Comparison of ENCODE assay signal across 8 cellular contexts in genomic region chr4:119490335-119490734, GRCh38.
DNase-seq lines count a peak whose midpoint lies in the region; ATAC-seq and TF ChIP-seq lines count a peak whose summit lies in the region.

No MANE protein-coding gene starts in this region.

- no peaks in the 10 kb centered on the region for H3K79me2 ChIP-seq in fibroblast of lung (ENCODE audit: control insufficient read depth, insufficient read depth, low read length)

- CTCF ChIA-PET in CD4-positive, alpha-beta memory T cell (lab: Charles Lee; ENCODE audit: partially characterized antibody): interaction anchor here (1.3 kb wide), 1 partner anchor 138 kb away, joined by 3 read pairs; the partner anchor contains the start of gene PDE5A

- H3K27ac ChIP-seq in fibroblast of lung (ENCODE audit: insufficient read depth, low read length): no peak overlapping the region
- H3K27ac ChIP-seq in CD4-positive, alpha-beta memory T cell (ENCODE audit: low read depth, low read length): no peak overlapping the region

- H3K4me2 ChIP-seq in fibroblast of lung (ENCODE audit: extremely low read depth, insufficient read depth, low read length): no peak overlapping the region

- peak; percentile 27 to 45 for TF ChIP-seq CTCF in fibroblast of lung (conservative IDR thresholded peaks at IDR 0.05 in 1 of 2, IDR thresholded peaks at IDR 0.05 in 1 of 2; ENCODE audit: low read depth in 1 of 2, low read length in 2 of 2)

- POLR2A ChIA-PET in CD4-positive, alpha-beta memory T cell (lab: Charles Lee; ENCODE audit: partially characterized antibody): no interaction called here

- H3K4me3 Mint-ChIP-seq in immature natural killer cell: no peak overlapping the region
- no peak overlapping the region for H3K4me3 Mint-ChIP-seq in CD4-positive, alpha-beta memory T cell

- H3K4me1 ChIP-seq in fibroblast of lung (ENCODE audit: control insufficient read depth, extremely low read depth, insufficient read depth, low read length): no peaks in the 10 kb centered on the region
- no peaks in the 10 kb centered on the region for H3K4me1 ChIP-seq in CD4-positive, alpha-beta memory T cell (ENCODE audit: insufficient read depth, low read length)

- no peaks in the 10 kb centered on the region for H3K27me3 ChIP-seq in fibroblast of lung (ENCODE audit: control insufficient read depth, insufficient read depth, low read length)
- no peaks in the 10 kb centered on the region for H3K27me3 ChIP-seq in CD4-positive, alpha-beta memory T cell (ENCODE audit: insufficient read depth, low read length)

- H3K27me3 Mint-ChIP-seq in immature natural killer cell (ENCODE audit: low read depth in 3 of 3): no peaks in the 10 kb centered on the region
- H3K27me3 Mint-ChIP-seq in CD4-positive, alpha-beta memory T cell: no peaks in the 10 kb centered on the region

- no peak overlapping the region for H3K9ac ChIP-seq in fibroblast of lung (ENCODE audit: insufficient read depth, low read length)

- H2AFZ ChIP-seq in fibroblast of lung (ENCODE audit: low read length): no peak overlapping the region

- H3K27ac Mint-ChIP-seq in immature natural killer cell: no peak overlapping the region
- no peak overlapping the region for H3K27ac Mint-ChIP-seq in CD4-positive, alpha-beta memory T cell

- H4K20me1 ChIP-seq in fibroblast of lung (ENCODE audit: control insufficient read depth, extremely low read depth, insufficient read depth, low read length): no peaks in the 10 kb centered on the region

- DNase-seq in A172 (ENCODE audit: low spot score) (peak; percentile 3), NCI-H69 (lab: John Stamatoyannopoulos, UW) (peak; percentile 46), fibroblast of lung (ENCODE audit: low read depth in 2 of 2) (peak; percentile 23 to 66), NCI-H2081 treated with DMSO at 0.1 percent for 48 hours (lab: John Stamatoyannopoulos, UW) (no peak), immature natural killer cell (no peak), SHP77 treated with DMSO at 0.1 percent for 48 hours (lab: John Stamatoyannopoulos, UW) (no peak)
- no peak for DNase-seq in CD4-positive, alpha-beta memory T cell

- H3K9me3 Mint-ChIP-seq in immature natural killer cell: peaks cover 0 to 2% (median 0%) of the 10 kb centered on the region in 6 donors
- H3K9me3 Mint-ChIP-seq in CD4-positive, alpha-beta memory T cell: peaks cover 0 to 3% (median 0%) of the 10 kb centered on the region in 8 donors

- peaks cover 2 to 4% (median 3%) of the 10 kb centered on the region in 3 donors for H3K36me3 Mint-ChIP-seq in immature natural killer cell
- peaks cover 4 to 18% of the 10 kb centered on the region in 2 donors for H3K36me3 Mint-ChIP-seq in CD4-positive, alpha-beta memory T cell

- ATAC-seq in GM18858 (IDR thresholded peaks at IDR 0.05; ENCODE audit: unreplicated experiment): peak; percentile 56

- H3K4me1 Mint-ChIP-seq in immature natural killer cell: no peaks in the 10 kb centered on the region
- no peaks in the 10 kb centered on the region for H3K4me1 Mint-ChIP-seq in CD4-positive, alpha-beta memory T cell

- H3K4me3 ChIP-seq in fibroblast of lung (replicated peaks in 1 of 4; ENCODE audit: control extremely low read depth in 1 of 4, insufficient read depth in 1 of 4, low read depth in 3 of 4, low read length in 4 of 4): no peak overlapping the region
- H3K4me3 ChIP-seq in CD4-positive, alpha-beta memory T cell (ENCODE audit: low read length in 2 of 2): no peak overlapping the region

- H3K9me3 ChIP-seq in fibroblast of lung (ENCODE audit: control insufficient read depth, insufficient read depth, low read depth, low read length): no peaks in the 10 kb centered on the region
- H3K9me3 ChIP-seq in CD4-positive, alpha-beta memory T cell (ENCODE audit: control insufficient read depth in 1 of 2, low read length in 2 of 2): no peaks in the 10 kb centered on the region

- intact Hi-C loops in CD4-positive, alpha-beta memory T cell (cut with micrococcal nuclease): loop anchor here (5.0 kb wide), 1 partner anchor 448 kb away; no protein-coding TSS in a partner anchor

- H3K36me3 ChIP-seq in fibroblast of lung (ENCODE audit: control insufficient read depth, insufficient read depth, low read length): peaks cover 5% of the 10 kb centered on the region
- H3K36me3 ChIP-seq in CD4-positive, alpha-beta memory T cell (ENCODE audit: insufficient read depth, low read length): peaks cover 10% of the 10 kb centered on the region

Comparison
In these comparisons a context has a peak if more than half of its experiments do, and no peak if none do; other contexts are left out.
1. DNase-seq: peak in A172 (single experiment), NCI-H69 (single experiment) and fibroblast of lung (2 of 2); none in NCI-H2081 treated with DMSO at 0.1 percent for 48 hours (single experiment), immature natural killer cell (0 of 3), CD4-positive, alpha-beta memory T cell (0 of 5) and SHP77 treated with DMSO at 0.1 percent for 48 hours (single experiment).